30 cellular contexts compared by ENCODE assay signal in genomic region chr11:120119121-120119520, GRCh38. TPM values are rescaled to one million over a fixed set of nuclear protein-coding genes. Genes with fewer than 3 reads are reported as not detected.
"Had no signal": no experiment of that assay in that cellular context is flagged by ENCODE, and none has a peak within 500 bp of the region (broad histone marks: within the 10 kb centered on the region; RNA-seq: fewer than 3 reads in every experiment).

No MANE protein-coding gene starts in this region.

- H3K9me3 Mint-ChIP-seq: activated CD4-positive, alpha-beta memory T cell treated with anti-CD3 and anti-CD28 coated beads, Interleukin-2, amount 10 ng/mL, durations not matched to agents 7 days and 5 days; activated CD4-positive, alpha-beta T cell treated with anti-CD3 and anti-CD28 coated beads, Interleukin-2, amount 10 ng/mL, durations not matched to agents 24 days and 14 days; activated naive CD4-positive, alpha-beta T cell treated with anti-CD3 and anti-CD28 coated beads, Interleukin-2, amount 10 ng/mL, durations not matched to agents 7 days and 5 days; activated T-cell treated with anti-CD3 and anti-CD28 coated beads, Interleukin-2, amount 50 U/mL, for 24 hours; activated T-cell treated with anti-CD3 and anti-CD28 coated beads, Interleukin-2, amount 50 U/mL, for 72 hours had no signal

- DNase-seq: activated CD4-positive, alpha-beta memory T cell treated with anti-CD3 and anti-CD28 coated beads, Interleukin-2, amount 10 ng/mL, durations not matched to agents 7 days and 5 days; activated CD4-positive, alpha-beta T cell treated with anti-CD3 and anti-CD28 coated beads for 36 hours; activated CD4-positive, alpha-beta T cell treated with anti-CD3 and anti-CD28 coated beads, Interleukin-2, amount 10 ng/mL, durations not matched to agents 24 days and 14 days; activated CD4-positive, alpha-beta T cell treated with anti-CD3 and anti-CD28 coated beads, Interleukin-2, amount 50 U/mL, for 4 hours; activated CD4-positive, CD25-positive, alpha-beta regulatory T cell; activated CD4-positive, CD25-positive, alpha-beta regulatory T cell treated with anti-CD3 and anti-CD28 coated beads, Interleukin-2, amount 50 U/mL, for 72 hours; activated CD8-positive, alpha-beta memory T cell treated with anti-CD3 and anti-CD28 coated beads, Interleukin-2, amount 50 U/mL, for 48 hours; activated gamma-delta T cell; activated naive CD4-positive, alpha-beta T cell; activated naive CD4-positive, alpha-beta T cell treated with anti-CD3 and anti-CD28 coated beads, Interleukin-2, amount 10 ng/mL, durations not matched to agents 7 days and 5 days; activated T-cell treated with anti-CD3 and anti-CD28 coated beads for 4 hours; activated T-cell treated with anti-CD3 and anti-CD28 coated beads, Interleukin-2, amount 50 U/mL, for 24 hours; activated T-cell treated with anti-CD3 and anti-CD28 coated beads, Interleukin-2, amount 50 U/mL, for 72 hours; amniotic stem cell; anterior cingulate cortex; brain microvascular endothelial cell; caudate nucleus; colonic mucosa; effector CD8-positive, alpha-beta T cell; foreskin keratinocyte; gastrocnemius medialis; glutamatergic neuron; heart left ventricle; T-helper 1 cell; T-helper 17 cell had no signal

- H3K27me3 Mint-ChIP-seq: activated CD4-positive, alpha-beta T cell treated with anti-CD3 and anti-CD28 coated beads for 36 hours; activated CD4-positive, alpha-beta T cell treated with anti-CD3 and anti-CD28 coated beads, Interleukin-2, amount 10 ng/mL, durations not matched to agents 24 days and 14 days; activated naive CD8-positive, alpha-beta T cell had no signal

- H3K36me3 Mint-ChIP-seq: activated naive CD4-positive, alpha-beta T cell treated with anti-CD3 and anti-CD28 coated beads, Interleukin-2, amount 10 ng/mL, durations not matched to agents 7 days and 5 days; activated naive CD8-positive, alpha-beta T cell had no signal

- H3K4me3 ChIP-seq: colonic mucosa, gastrocnemius medialis, heart left ventricle had no signal

- H3K27ac ChIP-seq: brain microvascular endothelial cell, colonic mucosa, epithelial cell of prostate, foreskin keratinocyte, gastrocnemius medialis, heart left ventricle had no signal

- H3K27me3 ChIP-seq: brain microvascular endothelial cell, colonic mucosa, foreskin keratinocyte, gastrocnemius medialis, heart left ventricle had no signal

- ATAC-seq: activated CD4-positive, alpha-beta T cell treated with anti-CD3 and anti-CD28 coated beads for 36 hours; activated T-cell treated with anti-CD3 and anti-CD28 coated beads, Interleukin-2, amount 50 U/mL, for 72 hours; esophagus mucosa; foreskin keratinocyte; gastrocnemius medialis; heart left ventricle; T-helper 17 cell had no signal

- H3K4me3 Mint-ChIP-seq: activated CD4-positive, alpha-beta memory T cell treated with anti-CD3 and anti-CD28 coated beads, Interleukin-2, amount 10 ng/mL, durations not matched to agents 7 days and 5 days; activated CD4-positive, alpha-beta T cell treated with anti-CD3 and anti-CD28 coated beads for 36 hours; activated CD4-positive, alpha-beta T cell treated with anti-CD3 and anti-CD28 coated beads, Interleukin-2, amount 10 ng/mL, durations not matched to agents 24 days and 14 days; activated naive CD4-positive, alpha-beta T cell treated with anti-CD3 and anti-CD28 coated beads, Interleukin-2, amount 10 ng/mL, durations not matched to agents 7 days and 5 days; activated naive CD8-positive, alpha-beta T cell; activated T-cell treated with anti-CD3 and anti-CD28 coated beads, Interleukin-2, amount 50 U/mL, for 24 hours; activated T-cell treated with anti-CD3 and anti-CD28 coated beads, Interleukin-2, amount 50 U/mL, for 72 hours; T-helper 17 cell had no signal

- H3K27ac Mint-ChIP-seq: activated CD4-positive, alpha-beta memory T cell treated with anti-CD3 and anti-CD28 coated beads, Interleukin-2, amount 10 ng/mL, durations not matched to agents 7 days and 5 days; activated CD4-positive, alpha-beta T cell treated with anti-CD3 and anti-CD28 coated beads for 36 hours; activated CD4-positive, alpha-beta T cell treated with anti-CD3 and anti-CD28 coated beads, Interleukin-2, amount 10 ng/mL, durations not matched to agents 24 days and 14 days; activated naive CD4-positive, alpha-beta T cell treated with anti-CD3 and anti-CD28 coated beads, Interleukin-2, amount 10 ng/mL, durations not matched to agents 7 days and 5 days; activated naive CD8-positive, alpha-beta T cell; activated T-cell treated with anti-CD3 and anti-CD28 coated beads, Interleukin-2, amount 50 U/mL, for 24 hours; activated T-cell treated with anti-CD3 and anti-CD28 coated beads, Interleukin-2, amount 50 U/mL, for 72 hours; T-helper 17 cell had no signal

- H3K4me1 Mint-ChIP-seq: activated CD4-positive, alpha-beta memory T cell treated with anti-CD3 and anti-CD28 coated beads, Interleukin-2, amount 10 ng/mL, durations not matched to agents 7 days and 5 days; activated CD4-positive, alpha-beta T cell treated with anti-CD3 and anti-CD28 coated beads for 36 hours; activated CD4-positive, alpha-beta T cell treated with anti-CD3 and anti-CD28 coated beads, Interleukin-2, amount 10 ng/mL, durations not matched to agents 24 days and 14 days; activated naive CD4-positive, alpha-beta T cell treated with anti-CD3 and anti-CD28 coated beads, Interleukin-2, amount 10 ng/mL, durations not matched to agents 7 days and 5 days had no signal

- H3K9me3 ChIP-seq: colonic mucosa, gastrocnemius medialis, heart left ventricle had no signal

- H3K4me1 ChIP-seq: colonic mucosa, gastrocnemius medialis, heart left ventricle had no signal

- H3K36me3 ChIP-seq: brain microvascular endothelial cell, colonic mucosa, gastrocnemius medialis, heart left ventricle had no signal

RNA-seq across cellular contexts. Expression of gene TRIM29, which starts 18.8 kb away (rescaled TPM):
- total RNA-seq: activated CD4-positive, alpha-beta memory T cell treated with anti-CD3 and anti-CD28 coated beads, Interleukin-2, amount 10 ng/mL, durations not matched to agents 7 days and 5 days; activated CD4-positive, alpha-beta T cell treated with anti-CD3 and anti-CD28 coated beads for 36 hours; activated CD4-positive, alpha-beta T cell treated with anti-CD3 and anti-CD28 coated beads, Interleukin-2, amount 10 ng/mL, durations not matched to agents 24 days and 14 days; activated T-cell treated with anti-CD3 and anti-CD28 coated beads, Interleukin-2, amount 50 U/mL, for 72 hours; dermis microvascular lymphatic vessel endothelial cell; endothelial cell of umbilical vein; T-helper 17 cell had no signal
- polyA plus RNA-seq: endothelial cell of umbilical vein had no signal
